Comparison of ENCODE assay signal across 9 cellular contexts in the genomic region with DNA sequence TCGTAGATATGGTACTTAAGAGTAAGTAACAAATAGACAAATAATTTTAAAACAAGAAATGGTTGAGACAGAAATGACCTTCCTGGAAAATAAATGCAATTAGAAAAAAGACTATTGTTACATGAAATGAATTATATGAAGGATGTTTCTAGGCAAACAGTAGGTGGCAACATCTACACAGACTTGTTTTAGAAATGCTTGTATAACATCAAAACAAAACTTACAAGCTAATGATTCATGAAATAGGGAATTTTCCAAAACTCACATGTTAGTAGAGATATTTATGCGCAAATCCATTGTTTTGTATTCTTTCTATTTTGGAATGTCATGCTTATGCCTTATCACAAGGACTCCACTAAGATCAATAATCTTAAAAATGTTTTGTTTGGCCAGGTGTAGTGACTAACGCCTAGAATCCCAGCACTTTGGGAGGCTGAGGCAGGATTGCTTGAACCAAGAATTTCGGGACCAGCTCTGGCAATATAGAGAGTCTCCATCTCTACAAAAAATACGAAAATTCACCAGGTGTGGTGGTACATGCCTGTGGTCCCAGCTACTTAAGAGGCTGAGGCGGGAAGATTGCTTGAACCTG. TPM values are rescaled to one million over a fixed set of nuclear protein-coding genes. Genes with fewer than 3 reads are reported as not detected.
A peak's percentile ranks its signal among the peaks of the same experiment; 100 is the strongest.
DNase-seq lines count a peak whose midpoint lies in the region; TF ChIP-seq lines count a peak whose summit lies in the region.
"Had no signal": no experiment of that assay in that cellular context is flagged by ENCODE, and none has a peak within 500 bp of the region (broad histone marks: within the 10 kb centered on the region; RNA-seq: fewer than 3 reads in every experiment).

No MANE protein-coding gene starts in this region.

- no peaks in the 10 kb centered on the region for H3K36me3 ChIP-seq in breast epithelium
- H3K36me3 ChIP-seq in HEK293 (ENCODE audit: control insufficient read depth in 2 of 2, insufficient read depth in 1 of 2, low read length in 2 of 2) = no peaks in the 10 kb centered on the region
- H3K36me3 ChIP-seq in endodermal cell (ENCODE audit: control insufficient read depth, insufficient read depth, low read length) = no peaks in the 10 kb centered on the region
- no peaks in the 10 kb centered on the region for H3K36me3 ChIP-seq in suprapubic skin

- no peak overlapping the region for H3K4me3 ChIP-seq in breast epithelium
- no peak overlapping the region for H3K4me3 ChIP-seq in HEK293 (ENCODE audit: low read depth, low read length)
- no peak overlapping the region for H3K4me3 ChIP-seq in endodermal cell (ENCODE audit: low read length)
- H3K4me3 ChIP-seq in suprapubic skin = no peak overlapping the region

- H3K4me1 Mint-ChIP-seq in MCF 10A (ENCODE audit: insufficient read depth, unreplicated experiment) = peaks cover 14% of the 10 kb centered on the region
- H3K4me1 Mint-ChIP-seq in endodermal cell = no peaks in the 10 kb centered on the region
- no peaks in the 10 kb centered on the region for H3K4me1 Mint-ChIP-seq in glutamatergic neuron (ENCODE audit: low read depth, unreplicated experiment)

- peak; percentile 44 for TF ChIP-seq CTCF in MCF 10A (IDR thresholded peaks at IDR 0.05; ENCODE audit: unreplicated experiment)
- TF ChIP-seq CTCF in breast epithelium (IDR thresholded peaks at IDR 0.05) = peak in 1 of 3 donors; percentile 34
- no peak for TF ChIP-seq CTCF in HEK293 (tag by site-specific recombination; IDR thresholded peaks at IDR 0.05)
- peak; percentile 31 for TF ChIP-seq CTCF in endodermal cell (conservative IDR thresholded peaks at IDR 0.05)
- no peak for TF ChIP-seq CTCF in suprapubic skin (IDR thresholded peaks at IDR 0.05)
- no peak for TF ChIP-seq CTCF in glutamatergic neuron (IDR thresholded peaks at IDR 0.05; ENCODE audit: partially characterized antibody, unreplicated experiment)

- peak; percentile 60 for DNase-seq in MCF 10A (ENCODE audit: unreplicated experiment)
- no peak for DNase-seq in breast epithelium (ENCODE audit: low spot score in 2 of 2)
- peak; percentile 31 for DNase-seq in MV-4-11 (lab: John Stamatoyannopoulos, UW)
- DNase-seq in endodermal cell = no peak
- peak; percentile 91 for DNase-seq in renal cortical epithelial cell (ENCODE audit: low read depth)
- DNase-seq in suprapubic skin (ENCODE audit: low spot score in 2 of 2) = no peak
- DNase-seq in glutamatergic neuron = no peak

- H3K27me3 Mint-ChIP-seq in MCF 10A (ENCODE audit: insufficient read depth, unreplicated experiment) (no peaks in the 10 kb centered on the region), endodermal cell (ENCODE audit: insufficient read depth) (peaks cover 4% of the 10 kb centered on the region), glutamatergic neuron (ENCODE audit: unreplicated experiment) (peaks cover 1% of the 10 kb centered on the region)

- POLR2A ChIA-PET in MCF 10A (lab: Yijun Ruan, JAX) (interaction anchor here (0.6 to 3.5 kb wide), 21 partner anchors 147 to 454 kb away, joined by 3 to 64 read pairs (median 6); a partner anchor contains a TSS), HEK293 (lab: Yijun Ruan, JAX) (interaction anchor here (1.2 kb wide), 2 partner anchors 222 to 412 kb away, joined by 3 read pairs; no protein-coding TSS in a partner anchor)

- no peak for TF ChIP-seq POLR2A in breast epithelium (IDR thresholded peaks at IDR 0.05)
- TF ChIP-seq POLR2A in suprapubic skin (IDR thresholded peaks at IDR 0.05) = no peak

- H3K36me3 Mint-ChIP-seq in MCF 10A (ENCODE audit: insufficient read depth, unreplicated experiment) (no peaks in the 10 kb centered on the region), endodermal cell (ENCODE audit: low read depth) (no peaks in the 10 kb centered on the region), glutamatergic neuron (ENCODE audit: unreplicated experiment) (no peaks in the 10 kb centered on the region)

- no peak for TF ChIP-seq EP300 in suprapubic skin (IDR thresholded peaks at IDR 0.05)

- H3K9me3 Mint-ChIP-seq in MCF 10A (ENCODE audit: unreplicated experiment) = no peaks in the 10 kb centered on the region
- H3K9me3 Mint-ChIP-seq in endodermal cell = no peaks in the 10 kb centered on the region
- H3K9me3 Mint-ChIP-seq in glutamatergic neuron (ENCODE audit: unreplicated experiment) = peaks cover 3% of the 10 kb centered on the region

- H3K27ac Mint-ChIP-seq in MCF 10A (ENCODE audit: low read depth, unreplicated experiment) (no peak overlapping the region), endodermal cell (no peak overlapping the region), glutamatergic neuron (ENCODE audit: unreplicated experiment) (no peak overlapping the region)

- H3K27me3 ChIP-seq in breast epithelium = no peaks in the 10 kb centered on the region
- no peaks in the 10 kb centered on the region for H3K27me3 ChIP-seq in endodermal cell (ENCODE audit: control insufficient read depth, insufficient read depth, low read length, poor library complexity, severe bottlenecking)
- no peaks in the 10 kb centered on the region for H3K27me3 ChIP-seq in suprapubic skin

- intact Hi-C loops in MCF 10A (cut with micrococcal nuclease) (loop anchor here (1.0 to 5.0 kb wide), 5 partner anchors 246 to 412 kb away; no protein-coding TSS in a partner anchor), breast epithelium (cut with DNase I; ENCODE audit: low total_unique reads) (no loop called here)

- CTCF ChIA-PET in MCF 10A (lab: Yijun Ruan, JAX) = interaction anchor here (0.6 to 6.0 kb wide), 56 partner anchors 10 to 1845 kb away, joined by 3 to 103 read pairs (median 4); a partner anchor contains a TSS
- CTCF ChIA-PET in HEK293 (lab: Yijun Ruan, JAX) = interaction anchor here (0.6 to 6.8 kb wide), 38 partner anchors 10 to 1894 kb away, joined by 3 to 87 read pairs (median 4); no protein-coding TSS in a partner anchor

- H3K27ac ChIP-seq in breast epithelium = no peak overlapping the region
- no peak overlapping the region for H3K27ac ChIP-seq in HEK293 (ENCODE audit: extremely low read depth, low read depth, low read length)
- H3K27ac ChIP-seq in endodermal cell (ENCODE audit: low read depth, low read length) = no peak overlapping the region
- H3K27ac ChIP-seq in suprapubic skin = no peak overlapping the region

- BruUV-seq in MCF 10A (replicated peaks; lab: Mats Ljungman, UMichigan) = no TSS peak

- H3K4me1 ChIP-seq in breast epithelium = no peaks in the 10 kb centered on the region
- no peaks in the 10 kb centered on the region; the same call in 1 of the 2 replicates for H3K4me1 ChIP-seq in HEK293 (ENCODE audit: control insufficient read depth, insufficient read depth, low read length)
- peaks cover 3% of the 10 kb centered on the region for H3K4me1 ChIP-seq in endodermal cell (ENCODE audit: control insufficient read depth, insufficient read depth, low read length)
- no peaks in the 10 kb centered on the region for H3K4me1 ChIP-seq in suprapubic skin

- H3K9me3 ChIP-seq in breast epithelium = no peaks in the 10 kb centered on the region
- no peaks in the 10 kb centered on the region for H3K9me3 ChIP-seq in HEK293 (ENCODE audit: control insufficient read depth, insufficient read depth, low read depth, low read length)
- H3K9me3 ChIP-seq in endodermal cell (ENCODE audit: control insufficient read depth, low read length) = no peaks in the 10 kb centered on the region
- no peaks in the 10 kb centered on the region for H3K9me3 ChIP-seq in suprapubic skin

- no peak overlapping the region for H3K4me3 Mint-ChIP-seq in MCF 10A (ENCODE audit: unreplicated experiment)
- H3K4me3 Mint-ChIP-seq in endodermal cell = no peak overlapping the region
- no peak overlapping the region for H3K4me3 Mint-ChIP-seq in glutamatergic neuron (ENCODE audit: unreplicated experiment)

- no peak overlapping the region for H3K9ac ChIP-seq in endodermal cell (ENCODE audit: extremely low read depth, low read length, poor library complexity, severe bottlenecking)

- 72 to 83% methylated on average over 3 to 6 of the region's 6 CpGs for WGBS in endodermal cell (ENCODE audit: insufficient coverage in 1 of 2, insufficient read length in 1 of 2), 2 experiments
- 61% methylated on average over 6 of the region's 6 CpGs for WGBS in suprapubic skin

TF ChIP-seq in HEK293, 187 proteins besides CTCF, POLR2A, EP300 and RAD21:
- TF ChIP-seq ZNF654 (tag by site-specific recombination; IDR thresholded peaks at IDR 0.05; ENCODE audit: low read depth) (peak; percentile 63), ZNF223 (tag by site-specific recombination; IDR thresholded peaks at IDR 0.05) (no peak)

RNA-seq across cellular contexts. Expression of a gene that starts 32.3 kb away (rescaled TPM):
- total RNA-seq in MCF 10A (2022) = not detected in 2 replicates
- total RNA-seq in breast epithelium = not detected
- total RNA-seq in endodermal cell = under 1 TPM in 1 of 2 donors, not detected in 1; 0.37 TPM
- not detected for polyA plus RNA-seq in endodermal cell (2013, experiment 1 of 2)
- polyA plus RNA-seq in endodermal cell (2013, experiment 2 of 2) = not detected
- total RNA-seq in renal cortical epithelial cell = 0.10 TPM in 1 of 2 replicates, not detected in the other
- total RNA-seq in suprapubic skin = under 1 TPM in 1 of 4 donors, not detected in 3; 0.30 TPM
- not detected for total RNA-seq in glutamatergic neuron (ENCODE audit: unreplicated experiment)
- total RNA-seq: HT1080 had no signal

Comparison
In these comparisons a context has a peak if more than half of its experiments do, and no peak if none do; other contexts are left out.
1. DNase-seq: peak in MCF 10A (single experiment), MV-4-11 (single experiment) and renal cortical epithelial cell (single experiment); none in breast epithelium (0 of 2), endodermal cell (single experiment), suprapubic skin (0 of 2) and glutamatergic neuron (single experiment).
2. CTCF ChIP-seq: peak in MCF 10A (single experiment) and endodermal cell (single experiment); none in HEK293 (single experiment), suprapubic skin (0 of 2) and glutamatergic neuron (single experiment).